ENCODE assay signal across 10 cellular contexts in the genomic region with DNA sequence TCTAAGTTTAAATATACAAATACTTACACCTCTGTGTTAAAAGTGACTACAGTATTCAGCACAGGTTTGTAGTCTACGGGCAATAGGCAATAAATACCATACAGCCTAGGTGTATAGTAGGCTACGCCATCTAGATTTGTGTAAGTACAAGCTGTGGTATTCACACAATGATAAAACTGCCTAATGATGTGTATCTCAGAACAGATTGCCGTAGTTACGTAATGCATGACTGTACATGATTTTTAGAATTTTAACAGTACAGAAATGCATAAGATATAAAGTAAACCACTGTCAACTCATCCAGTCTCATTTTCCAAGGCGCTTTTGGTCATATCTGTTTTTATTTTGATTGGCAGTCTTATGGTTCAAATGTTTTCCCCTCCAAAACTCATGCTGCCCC.
"Had no signal": no experiment of that assay in that cellular context is flagged by ENCODE, and none has a peak within 500 bp of the region (broad histone marks: within the 10 kb centered on the region; RNA-seq: fewer than 3 reads in every experiment).

No MANE protein-coding gene starts in this region.

- H3K4me2 ChIP-seq: GM23338 had no signal

- H3K4me3 Mint-ChIP-seq: GM23338, H9, HFFc6 had no signal

- H3K27ac Mint-ChIP-seq: GM23338, H9, HFFc6 had no signal

- H3K27ac ChIP-seq: GM23248 had no signal

- H3K9me3 Mint-ChIP-seq: GM23338, HFFc6 had no signal

- H3K9ac ChIP-seq: GM23248 had no signal

- DNase-seq: GM23248, GOT3, H7, H9, HCEC 1CT, HFFc6 had no signal

- H3K4me1 ChIP-seq: HAP-1 had no signal

- FAIRE-seq: H1, H54 had no signal

- H3K36me3 ChIP-seq: HAP-1 had no signal

- H2AFZ ChIP-seq: GM23248, GM23338 had no signal

- H3K9me3 ChIP-seq: HAP-1 had no signal

- H3K4me3 ChIP-seq: GM23248, GM23338, HAP-1 had no signal
